6 cellular contexts compared by ENCODE assay signal in the genomic region with DNA sequence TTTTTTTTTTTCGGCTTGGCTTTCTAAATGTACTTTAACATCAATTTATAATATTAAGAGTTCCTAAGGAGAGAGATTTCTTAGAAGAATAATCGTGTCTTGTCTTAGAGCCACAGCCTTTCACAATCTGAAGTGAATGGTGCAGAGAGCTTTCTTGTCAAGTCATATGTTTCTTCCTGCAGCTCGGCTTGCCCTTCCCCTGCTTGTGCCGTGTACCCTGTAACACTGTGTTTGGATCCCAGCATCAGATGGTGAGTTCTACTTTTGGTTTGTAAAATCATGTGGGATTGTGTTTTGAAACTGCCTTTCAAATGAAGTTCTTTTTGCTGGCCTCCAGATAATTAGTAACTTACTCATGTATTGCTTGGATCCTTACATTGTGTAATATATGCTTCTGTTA. TPM values are rescaled to one million over a fixed set of nuclear protein-coding genes. Genes with fewer than 3 reads are reported as not detected.
DNase-seq lines count a peak whose midpoint lies in the region; ATAC-seq, FAIRE-seq and TF ChIP-seq lines count a peak whose summit lies in the region.
"Not testable (repeated sequence)": the region's sequence is repeated elsewhere in the genome, so short reads cannot be mapped to it uniquely, and the experiment has no call there.

No MANE protein-coding gene starts in this region.

- not testable (repeated sequence) for H3K4me3 Mint-ChIP-seq in CD4-positive, CD25-positive, alpha-beta regulatory T cell; progenitor cell of endocrine pancreas (ENCODE audit: low read depth)

- H3K9me3 Mint-ChIP-seq in CD4-positive, CD25-positive, alpha-beta regulatory T cell; progenitor cell of endocrine pancreas (ENCODE audit: low read depth): not testable (repeated sequence)

- peaks cover 32% of the 10 kb centered on the region for H3K36me3 Mint-ChIP-seq in CD4-positive, CD25-positive, alpha-beta regulatory T cell
- peaks cover 39% of the 10 kb centered on the region for H3K36me3 Mint-ChIP-seq in progenitor cell of endocrine pancreas (ENCODE audit: insufficient read depth)

- not testable (repeated sequence) for H3K27ac ChIP-seq in CD4-positive, CD25-positive, alpha-beta regulatory T cell (ENCODE audit: insufficient read depth, low read length, poor library complexity, severe bottlenecking); right atrium auricular region
- H3K27ac ChIP-seq in SK-N-MC, result 0 out of 2 replicates have a peak overlapping the region, but pooled peaks have one; percentile 5

- H3K4me1 ChIP-seq in CD4-positive, CD25-positive, alpha-beta regulatory T cell (ENCODE audit: control insufficient read depth, insufficient read depth, low read length, poor library complexity, severe bottlenecking); right atrium auricular region: not testable (repeated sequence)

- H3K4me3 ChIP-seq in CD4-positive, CD25-positive, alpha-beta regulatory T cell (ENCODE audit: low read depth, low read length); SK-N-MC; right atrium auricular region: not testable (repeated sequence)

- not testable (repeated sequence) for DNase-seq in CD4-positive, CD25-positive, alpha-beta regulatory T cell; H54 (ENCODE audit: insufficient read length, low spot score); SK-N-MC (ENCODE audit: low read depth, low spot score); progenitor cell of endocrine pancreas (ENCODE audit: low spot score, unreplicated experiment)
- DNase-seq in cerebellar cortex (ENCODE audit: low spot score), result peak; percentile 6
- peak; percentile 46 for DNase-seq in right atrium auricular region (ENCODE audit: low spot score)

- not testable (repeated sequence) for H3K27me3 Mint-ChIP-seq in CD4-positive, CD25-positive, alpha-beta regulatory T cell; progenitor cell of endocrine pancreas

- not testable (repeated sequence) for H3K27me3 ChIP-seq in CD4-positive, CD25-positive, alpha-beta regulatory T cell (ENCODE audit: control insufficient read depth, insufficient read depth, low read length); right atrium auricular region

- H3K36me3 ChIP-seq in CD4-positive, CD25-positive, alpha-beta regulatory T cell (ENCODE audit: control insufficient read depth, insufficient read depth, low read length), result peaks cover 33% of the 10 kb centered on the region
- H3K36me3 ChIP-seq in SK-N-MC (ENCODE audit: insufficient read depth, low read length) (peaks cover 30% of the 10 kb centered on the region), right atrium auricular region (peaks cover 42% of the 10 kb centered on the region)

- not testable (repeated sequence) for TF ChIP-seq POLR2A in H54 (IDR thresholded peaks at IDR 0.05; ENCODE audit: low read depth, low read length)

- peak overlapping the region in 2 of 3 donors; percentile 4 to 51 for H3K27ac Mint-ChIP-seq in CD4-positive, CD25-positive, alpha-beta regulatory T cell
- H3K27ac Mint-ChIP-seq in progenitor cell of endocrine pancreas, result peak overlapping the region; percentile 58

- H3K9ac ChIP-seq in SK-N-MC (ENCODE audit: insufficient read length), result not testable (repeated sequence)

- H3K4me1 Mint-ChIP-seq in CD4-positive, CD25-positive, alpha-beta regulatory T cell, result peaks cover 9 to 22% (median 14%) of the 10 kb centered on the region in 4 donors
- H3K4me1 Mint-ChIP-seq in progenitor cell of endocrine pancreas (ENCODE audit: low read depth), result not testable (repeated sequence)

- not testable (repeated sequence) for TF ChIP-seq CTCF in right atrium auricular region (IDR thresholded peaks at IDR 0.05); progenitor cell of endocrine pancreas (IDR thresholded peaks at IDR 0.05; ENCODE audit: unreplicated experiment)

- FAIRE-seq in H54 (lab: Jason Lieb, UNC), result peak; percentile 77

- H3K9me3 ChIP-seq in CD4-positive, CD25-positive, alpha-beta regulatory T cell (ENCODE audit: control insufficient read depth in 2 of 2, low read length in 2 of 2); SK-N-MC (ENCODE audit: low read depth, low read length); right atrium auricular region: not testable (repeated sequence)

- ATAC-seq in CD4-positive, CD25-positive, alpha-beta regulatory T cell (ENCODE audit: low read depth in 2 of 2), result not testable (repeated sequence)

RNA-seq across cellular contexts. Expression of a gene that starts 33.8 kb away (rescaled TPM):
- 91.2 TPM for total RNA-seq in CD4-positive, CD25-positive, alpha-beta regulatory T cell
- polyA plus RNA-seq in CD4-positive, CD25-positive, alpha-beta regulatory T cell, result 10 to 100 TPM; 27.4 to 31.7 (median 28.8) TPM
- total RNA-seq in right atrium auricular region (10 to 100 TPM; 50.4 to 60.8 TPM), progenitor cell of endocrine pancreas (124 and 131 TPM in 2 replicates)

RNA-seq across cellular contexts. Expression of a gene that starts 47.3 kb away (rescaled TPM):
- total RNA-seq in CD4-positive, CD25-positive, alpha-beta regulatory T cell, result 46.8 TPM
- polyA plus RNA-seq in CD4-positive, CD25-positive, alpha-beta regulatory T cell, result 100 to 1,000 TPM in 2 of 4 donors, 10 to 100 TPM in 2; 75.4 to 115 (median 96.7) TPM
- total RNA-seq in right atrium auricular region (10 to 100 TPM; 32.4 to 37.5 TPM), progenitor cell of endocrine pancreas (50.0 and 52.0 TPM in 2 replicates)
